ENCODE assay signal across 1 cellular context in genomic region chr13:38415233-38415632, GRCh38.
TF ChIP-seq lines count a peak whose summit lies in the region.

No MANE protein-coding gene starts in this region.

TF ChIP-seq in GM12878, 131 proteins besides CTCF, POLR2A, EP300 and RAD21 (continued from another document and continues in another):
- TF ChIP-seq PRDM15 (CRISPR knock-in tag; IDR thresholded peaks at IDR 0.05) (no peak), NKRF (conservative IDR thresholded peaks at IDR 0.05) (no peak), BCL3 (IDR thresholded peaks at IDR 0.05; ENCODE audit: borderline replicate concordance, insufficient read depth, low read depth, low read length, poor library complexity, severe bottlenecking) (no peak), ZBED1 (IDR thresholded peaks at IDR 0.05; ENCODE audit: borderline replicate concordance) (peak; percentile 29; the same call in 1 of the 2 replicates), TCF3 (IDR thresholded peaks at IDR 0.05; ENCODE audit: borderline replicate concordance, insufficient read depth, low read depth, low read length) (no peak), IKZF1 (conservative IDR thresholded peaks at IDR 0.05) (0 out of 2 replicates have a peak, but pooled peaks have one; percentile 14), NFIC (IDR thresholded peaks at IDR 0.05; ENCODE audit: low read depth, low read length) (no peak), BHLHE40 (IDR thresholded peaks at IDR 0.05; ENCODE audit: borderline replicate concordance in 1 of 2, low read depth in 2 of 2, low read length in 1 of 2) (no peak), ZNF687 (IDR thresholded peaks at IDR 0.05) (no peak), BMI1 (IDR thresholded peaks at IDR 0.05; ENCODE audit: borderline replicate concordance) (no peak), CBX5 (IDR thresholded peaks at IDR 0.05; ENCODE audit: low read depth) (no peak), MEF2B (IDR thresholded peaks at IDR 0.05; ENCODE audit: partially characterized antibody, poor library complexity, severe bottlenecking) (peak; percentile 69), RB1 (IDR thresholded peaks at IDR 0.05; ENCODE audit: borderline replicate concordance) (no peak), SPI1 (IDR thresholded peaks at IDR 0.05; ENCODE audit: borderline replicate concordance, insufficient read depth, low read depth, low read length) (peak; percentile 71; the same call in 1 of the 2 replicates), BCL11A (IDR thresholded peaks at IDR 0.05; ENCODE audit: low read depth, low read length) (no peak), ZNF274 (IDR thresholded peaks at IDR 0.05; ENCODE audit: insufficient read depth, insufficient read length) (no peak), MAX (IDR thresholded peaks at IDR 0.05; ENCODE audit: low read depth, low read length) (no peak), JUND (IDR thresholded peaks at IDR 0.05; ENCODE audit: low read depth, low read length) (no peak), NFYA (IDR thresholded peaks at IDR 0.05; ENCODE audit: borderline replicate concordance, low read depth, low read length) (no peak), PAX8 (IDR thresholded peaks at IDR 0.05) (no peak), USF2 (IDR thresholded peaks at IDR 0.05; ENCODE audit: borderline replicate concordance, low read depth, low read length) (no peak), POLR2AphosphoS5 (IDR thresholded peaks at IDR 0.05; ENCODE audit: low read length) (0 out of 2 replicates have a peak, but pooled peaks have one; percentile 39), IRF5 (IDR thresholded peaks at IDR 0.05; ENCODE audit: borderline replicate concordance) (no peak), TAF1 (IDR thresholded peaks at IDR 0.05; ENCODE audit: borderline replicate concordance, low read depth, low read length) (peak; percentile 58; the same call in 1 of the 2 replicates), POLR2AphosphoS2 (IDR thresholded peaks at IDR 0.05; ENCODE audit: low read depth, low read length) (no peak), HDGF (IDR thresholded peaks at IDR 0.05) (no peak), LARP7 (IDR thresholded peaks at IDR 0.05) (no peak), CHD2 (IDR thresholded peaks at IDR 0.05; ENCODE audit: borderline replicate concordance, low read depth, low read length) (no peak), BRCA1 (IDR thresholded peaks at IDR 0.05; ENCODE audit: low read depth, low read length) (no peak), REST (IDR thresholded peaks at IDR 0.05; ENCODE audit: low read depth, low read length) (no peak), RELA (IDR thresholded peaks at IDR 0.05; ENCODE audit: borderline replicate concordance, partially characterized antibody) (no peak), NFXL1 (IDR thresholded peaks at IDR 0.05; ENCODE audit: borderline replicate concordance) (no peak), E2F8 (IDR thresholded peaks at IDR 0.05; ENCODE audit: low read depth, partially characterized antibody) (no peak)
